Comparison of ENCODE assay signal across 26 cellular contexts in the genomic region with DNA sequence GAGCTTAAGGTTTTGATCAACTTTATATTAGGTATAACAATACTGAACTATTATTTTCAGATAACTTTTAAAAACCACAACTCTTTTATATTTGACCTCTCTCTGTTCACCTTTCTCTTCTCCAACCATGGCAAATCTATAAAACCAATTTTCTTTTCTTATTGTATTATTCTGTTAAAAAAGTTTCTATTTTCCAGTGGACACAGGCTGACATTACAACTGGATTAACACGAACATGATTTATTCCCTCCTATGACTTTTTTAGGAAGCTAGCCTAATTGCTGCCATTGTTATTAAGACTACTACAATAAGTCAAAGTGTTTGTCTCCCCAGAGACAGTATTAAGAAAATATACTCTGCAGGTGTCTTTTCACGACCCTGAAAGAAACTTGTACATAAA.
"Had no signal": no experiment of that assay in that cellular context is flagged by ENCODE, and none has a peak within 500 bp of the region (broad histone marks: within the 10 kb centered on the region; RNA-seq: fewer than 3 reads in every experiment).

No MANE protein-coding gene starts in this region.

- H3K27ac ChIP-seq: coronary artery, esophagus squamous epithelium, prostate gland, right atrium auricular region, suprapubic skin, transverse colon, vagina had no signal

- H3K27me3 Mint-ChIP-seq: naive B cell; natural killer cell treated with Interleukin-12 subunit alpha and Interleukin-12 subunit beta and Interleukin-15 and Interleukin-18, amount 100 ng/mL, for 72 hours; stimulated activated naive CD8-positive, alpha-beta T cell treated with anti-CD3 and anti-CD28 coated beads, Interleukin-15, amount 100 ng/mL, for 72 hours had no signal

- ATAC-seq: mucosa of descending colon; natural killer cell treated with Interleukin-12 subunit alpha and Interleukin-12 subunit beta and Interleukin-15 and Interleukin-18, amount 100 ng/mL, for 72 hours; sciatic nerve; stimulated activated naive CD8-positive, alpha-beta T cell treated with anti-CD3 and anti-CD28 coated beads, Interleukin-15, amount 100 ng/mL, for 72 hours had no signal

- DNase-seq: dermis blood vessel endothelial cell; effector memory CD4-positive, alpha-beta T cell; erythroblast; esophagus squamous epithelium; foreskin melanocyte; head of caudate nucleus; mesenchymal stem cell; mucosa of descending colon; naive B cell; nucleus accumbens; stimulated activated CD4-positive, alpha-beta T cell treated with anti-CD3 and anti-CD28 coated beads, Interleukin-12 subunit alpha, Interleukin-12 subunit beta, amount 100 ng/mL, for 4 hours; stimulated activated CD4-positive, alpha-beta T cell treated with anti-CD3 and anti-CD28 coated beads, Interleukin-1b, Interleukin-23, amount 100 ng/mL, for 48 hours; stimulated activated CD4-positive, alpha-beta T cell treated with anti-CD3 and anti-CD28 coated beads, Interleukin-4, amount 100 ng/mL, for 1 hour; stimulated activated CD8-positive, alpha-beta memory T cell treated with anti-CD3 and anti-CD28 coated beads, Interleukin-4, amount 100 ng/mL, for 48 hours; stimulated activated naive CD4-positive, alpha-beta T cell; stimulated activated naive CD8-positive, alpha-beta T cell treated with anti-CD3 and anti-CD28 coated beads, Interleukin-15, amount 100 ng/mL, for 72 hours; transverse colon had no signal

- H3K4me1 ChIP-seq: esophagus squamous epithelium, prostate gland, right atrium auricular region, suprapubic skin, transverse colon, vagina had no signal

- H3K36me3 Mint-ChIP-seq: mesothelial cell of epicardium; naive B cell; natural killer cell treated with Interleukin-12 subunit alpha and Interleukin-12 subunit beta and Interleukin-15 and Interleukin-18, amount 100 ng/mL, for 72 hours had no signal

- H3K4me3 ChIP-seq: coronary artery, esophagus squamous epithelium, mucosa of descending colon, prostate gland, right atrium auricular region, smooth muscle cell, suprapubic skin, transverse colon, vagina had no signal

- H3K27ac Mint-ChIP-seq: mesothelial cell of epicardium; naive B cell; natural killer cell treated with Interleukin-12 subunit alpha and Interleukin-12 subunit beta and Interleukin-15 and Interleukin-18, amount 100 ng/mL, for 72 hours; stimulated activated naive CD8-positive, alpha-beta T cell treated with anti-CD3 and anti-CD28 coated beads, Interleukin-15, amount 100 ng/mL, for 72 hours had no signal

- H3K9me3 Mint-ChIP-seq: mesothelial cell of epicardium had no signal

- H3K27me3 ChIP-seq: esophagus squamous epithelium, right atrium auricular region, suprapubic skin, transverse colon, vagina had no signal

- H3K4me3 Mint-ChIP-seq: mesothelial cell of epicardium; naive B cell; natural killer cell treated with Interleukin-12 subunit alpha and Interleukin-12 subunit beta and Interleukin-15 and Interleukin-18, amount 100 ng/mL, for 72 hours; stimulated activated naive CD8-positive, alpha-beta T cell treated with anti-CD3 and anti-CD28 coated beads, Interleukin-15, amount 100 ng/mL, for 72 hours had no signal

- H3K9me3 ChIP-seq: esophagus squamous epithelium, prostate gland, right atrium auricular region, suprapubic skin, vagina had no signal

- H3K36me3 ChIP-seq: esophagus squamous epithelium, prostate gland, right atrium auricular region, suprapubic skin, transverse colon, vagina had no signal

- H3K4me1 Mint-ChIP-seq: naive B cell; stimulated activated naive CD8-positive, alpha-beta T cell treated with anti-CD3 and anti-CD28 coated beads, Interleukin-15, amount 100 ng/mL, for 72 hours had no signal
